ENCODE assay signal across 23 cellular contexts in genomic region chr18:34981487-34981886, GRCh38. TPM values are rescaled to one million over a fixed set of nuclear protein-coding genes. Genes with fewer than 3 reads are reported as not detected.
A peak's percentile ranks its signal among the peaks of the same experiment; 100 is the strongest.
DNase-seq lines count a peak whose midpoint lies in the region; ATAC-seq and TF ChIP-seq lines count a peak whose summit lies in the region.
"Had no signal": no experiment of that assay in that cellular context is flagged by ENCODE, and none has a peak within 500 bp of the region (broad histone marks: within the 10 kb centered on the region; RNA-seq: fewer than 3 reads in every experiment).

No MANE protein-coding gene starts in this region.

- H4K20me1 ChIP-seq in mammary epithelial cell (ENCODE audit: insufficient read depth, low read length) = no peaks in the 10 kb centered on the region

- intact Hi-C loops in MCF 10A (cut with micrococcal nuclease) = no loop called here
- intact Hi-C loops in mammary epithelial cell (cut with micrococcal nuclease) = no loop called here
- intact Hi-C loops in right lobe of liver (cut with DNase I) = no loop called here
- intact Hi-C loops in naive thymus-derived CD4-positive, alpha-beta T cell (cut with micrococcal nuclease) = no loop called here
- intact Hi-C loops in left ventricle myocardium inferior (cut with micrococcal nuclease) = no loop called here

- H3K4me3 Mint-ChIP-seq in MCF 10A (ENCODE audit: unreplicated experiment) = no peak overlapping the region
- H3K4me3 Mint-ChIP-seq in naive thymus-derived CD4-positive, alpha-beta T cell = no peak overlapping the region
- H3K4me3 Mint-ChIP-seq: CD14-positive monocyte; CD4-positive, alpha-beta T cell had no signal

- WGBS in mammary epithelial cell (ENCODE audit: low coverage, missing lambda C conversion rate) = 60% methylated on average over 2 of the region's 2 CpGs
- 72% methylated on average over 2 of the region's 2 CpGs for WGBS in right lobe of liver (ENCODE audit: insufficient coverage, low coverage, low lambda C conversion rate, missing lambda C conversion rate)

- no peaks in the 10 kb centered on the region for H3K79me2 ChIP-seq in mammary epithelial cell (ENCODE audit: insufficient read depth, low read length)

- H3K9me3 ChIP-seq in mammary epithelial cell (replicated peaks; ENCODE audit: insufficient read depth, low read length) (no peaks in the 10 kb centered on the region), right lobe of liver (no peaks in the 10 kb centered on the region), left ventricle myocardium inferior (replicated peaks) (no peaks in the 10 kb centered on the region)
- H3K9me3 ChIP-seq in naive thymus-derived CD4-positive, alpha-beta T cell (ENCODE audit: control insufficient read depth in 2 of 3, low read length in 3 of 3) = no peaks in the 10 kb centered on the region
- H3K9me3 ChIP-seq: A549; BE2C; BLaER1 treated with 17β-estradiol and CSF1 and Interleukin-3, amounts not matched to agents 10 nM and 100 nM had no signal

- H3K27ac ChIP-seq in mammary epithelial cell (ENCODE audit: insufficient read depth, low read depth, low read length) (no peak overlapping the region), right lobe of liver (peak overlapping the region in 1 of 3 donors; percentile 22), left ventricle myocardium inferior (replicated peaks) (no peak overlapping the region)
- no peak overlapping the region for H3K27ac ChIP-seq in naive thymus-derived CD4-positive, alpha-beta T cell (ENCODE audit: low read depth, low read length)
- H3K27ac ChIP-seq: A549; BLaER1 treated with 17β-estradiol and CSF1 and Interleukin-3, amounts not matched to agents 10 nM and 100 nM; GM23248 had no signal

- H3K4me1 ChIP-seq in mammary epithelial cell (ENCODE audit: insufficient read depth, low read length) (peaks cover 27% of the 10 kb centered on the region), right lobe of liver (peaks cover 0 to 5% (median 0%) of the 10 kb centered on the region in 4 donors), left ventricle myocardium inferior (peaks cover 35% of the 10 kb centered on the region)
- no peaks in the 10 kb centered on the region for H3K4me1 ChIP-seq in naive thymus-derived CD4-positive, alpha-beta T cell (ENCODE audit: control insufficient read depth in 2 of 2, insufficient read depth in 2 of 2, low read length in 2 of 2)
- H3K4me1 ChIP-seq: BE2C had no signal

- no peaks in the 10 kb centered on the region for H3K9me3 Mint-ChIP-seq in MCF 10A (ENCODE audit: unreplicated experiment)
- H3K9me3 Mint-ChIP-seq in naive thymus-derived CD4-positive, alpha-beta T cell = no peaks in the 10 kb centered on the region
- H3K9me3 Mint-ChIP-seq: CD4-positive, alpha-beta T cell; CD8-positive, alpha-beta memory T cell had no signal

- no peaks in the 10 kb centered on the region for H3K36me3 Mint-ChIP-seq in MCF 10A (ENCODE audit: insufficient read depth, unreplicated experiment)
- H3K36me3 Mint-ChIP-seq in naive thymus-derived CD4-positive, alpha-beta T cell = no peaks in the 10 kb centered on the region
- H3K36me3 Mint-ChIP-seq: CD14-positive monocyte had no signal

- POLR2A ChIA-PET in MCF 10A (lab: Yijun Ruan, JAX) = interaction anchor here (0.5 to 1.6 kb wide), 3 partner anchors 10 to 578 kb away, joined by 4 to 5 read pairs (median 5); no protein-coding TSS in a partner anchor
- POLR2A ChIA-PET in naive thymus-derived CD4-positive, alpha-beta T cell (lab: Charles Lee) = no interaction called here

- BruUV-seq in MCF 10A (replicated peaks; lab: Mats Ljungman, UMichigan) (no TSS peak), mammary epithelial cell (replicated peaks; lab: Mats Ljungman, UMichigan) (no TSS peak)

- peaks cover 23% of the 10 kb centered on the region for H3K4me1 Mint-ChIP-seq in MCF 10A (ENCODE audit: insufficient read depth, unreplicated experiment)
- H3K4me1 Mint-ChIP-seq in naive thymus-derived CD4-positive, alpha-beta T cell = peaks cover 12 to 26% (median 20%) of the 10 kb centered on the region in 7 donors

- H3K27ac Mint-ChIP-seq in MCF 10A (ENCODE audit: low read depth, unreplicated experiment) = no peak overlapping the region
- no peak overlapping the region for H3K27ac Mint-ChIP-seq in naive thymus-derived CD4-positive, alpha-beta T cell
- H3K27ac Mint-ChIP-seq: CD14-positive monocyte; CD4-positive, alpha-beta T cell had no signal

- no peak for TF ChIP-seq CTCF in MCF 10A (IDR thresholded peaks at IDR 0.05; ENCODE audit: unreplicated experiment)
- TF ChIP-seq CTCF in mammary epithelial cell (conservative IDR thresholded peaks at IDR 0.05 in 1 of 2, IDR thresholded peaks at IDR 0.05 in 1 of 2; ENCODE audit: extremely low read depth in 1 of 2, insufficient read depth in 1 of 2, low read depth in 1 of 2, low read length in 2 of 2) = no peak
- TF ChIP-seq CTCF in right lobe of liver (IDR thresholded peaks at IDR 0.05) = no peak
- no peak for TF ChIP-seq CTCF in left ventricle myocardium inferior (IDR thresholded peaks at IDR 0.05; ENCODE audit: borderline replicate concordance)

- no peak for TF ChIP-seq POLR2A in right lobe of liver (IDR thresholded peaks at IDR 0.05)

- no peak overlapping the region for H3K4me2 ChIP-seq in mammary epithelial cell (ENCODE audit: insufficient read depth, low read depth, low read length)
- H3K4me2 ChIP-seq: A549; BLaER1 treated with 17β-estradiol and CSF1 and Interleukin-3, amounts not matched to agents 10 nM and 100 nM had no signal

- CTCF ChIA-PET in MCF 10A (lab: Yijun Ruan, JAX) (interaction anchor here (1.2 kb wide), 1 partner anchor 40 kb away, joined by 3 read pairs; no protein-coding TSS in a partner anchor), mammary epithelial cell (lab: Charles Lee; ENCODE audit: low non-redundant PET) (no interaction called here)
- CTCF ChIA-PET in naive thymus-derived CD4-positive, alpha-beta T cell (lab: Charles Lee) = interaction anchor here (0.7 kb wide), 1 partner anchor 16 kb away, joined by 3 read pairs; no protein-coding TSS in a partner anchor

- in situ Hi-C loops in mammary epithelial cell (cut with MboI; ENCODE audit: low sequenced_read_pairs in 2 of 2) = no loop called here

- DNase-seq in MCF 10A (ENCODE audit: unreplicated experiment) (peak; percentile 17), mammary epithelial cell (no peak), left lobe of liver (ENCODE audit: low spot score) (no peak), right lobe of liver (no peak), NCI-H82 (lab: John Stamatoyannopoulos, UW) (no peak), left ventricle myocardium inferior (no peak)
- no peak for DNase-seq in naive thymus-derived CD4-positive, alpha-beta T cell
- DNase-seq: 8988T; ACHN; AML-193; BE2C; CD4-positive, alpha-beta T cell; CD8-positive, alpha-beta memory T cell; DMS153; DND-41; GDM1; GM23248; H7; HCEC 1CT had no signal

- H3K36me3 ChIP-seq in mammary epithelial cell (ENCODE audit: insufficient read depth, low read length) (no peaks in the 10 kb centered on the region), right lobe of liver (no peaks in the 10 kb centered on the region), left ventricle myocardium inferior (no peaks in the 10 kb centered on the region)
- no peaks in the 10 kb centered on the region for H3K36me3 ChIP-seq in naive thymus-derived CD4-positive, alpha-beta T cell (ENCODE audit: control insufficient read depth in 2 of 3, insufficient read depth in 3 of 3, low read length in 3 of 3)
- H3K36me3 ChIP-seq: BE2C; BLaER1 treated with 17β-estradiol and CSF1 and Interleukin-3, amounts not matched to agents 10 nM and 100 nM had no signal

- H3K27me3 Mint-ChIP-seq in MCF 10A (ENCODE audit: insufficient read depth, unreplicated experiment) = peaks cover 13% of the 10 kb centered on the region
- peaks cover 0 to 38% (median 0%) of the 10 kb centered on the region in 5 donors for H3K27me3 Mint-ChIP-seq in naive thymus-derived CD4-positive, alpha-beta T cell
- H3K27me3 Mint-ChIP-seq: CD4-positive, alpha-beta T cell had no signal

- H2AFZ ChIP-seq in mammary epithelial cell (ENCODE audit: low read depth, low read length) = no peak overlapping the region
- H2AFZ ChIP-seq: GM23248 had no signal

- H3K4me3 ChIP-seq in mammary epithelial cell (replicated peaks in 1 of 3; ENCODE audit: insufficient read depth in 1 of 3, low read depth in 2 of 3, low read length in 3 of 3) (no peak overlapping the region), right lobe of liver (no peak overlapping the region), left ventricle myocardium inferior (no peak overlapping the region)
- no peak overlapping the region for H3K4me3 ChIP-seq in naive thymus-derived CD4-positive, alpha-beta T cell (ENCODE audit: low read length)
- H3K4me3 ChIP-seq: A549; BLaER1 treated with 17β-estradiol and CSF1 and Interleukin-3, amounts not matched to agents 10 nM and 100 nM; GM12878; GM23248 had no signal

- dilution Hi-C loops in mammary epithelial cell (cut with HindIII; ENCODE audit: low sequenced_read_pairs) = no loop called here

- ATAC-seq in left lobe of liver = peak; percentile 12
- ATAC-seq in right lobe of liver = peak in 3 of 4 donors; percentile 16 to 38 (median 22)
- ATAC-seq in naive thymus-derived CD4-positive, alpha-beta T cell = no peak
- ATAC-seq: A549, GM12878 had no signal

- H3K27me3 ChIP-seq in mammary epithelial cell (ENCODE audit: insufficient read depth, low read length) (peaks cover 11% of the 10 kb centered on the region), right lobe of liver (no peaks in the 10 kb centered on the region), left ventricle myocardium inferior (ENCODE audit: low read depth) (no peaks in the 10 kb centered on the region)
- H3K27me3 ChIP-seq in naive thymus-derived CD4-positive, alpha-beta T cell (ENCODE audit: control insufficient read depth in 2 of 2, insufficient read depth in 2 of 2, low read length in 2 of 2) = no peaks in the 10 kb centered on the region
- H3K27me3 ChIP-seq: BE2C had no signal

- no peak overlapping the region for H3K9ac ChIP-seq in mammary epithelial cell (ENCODE audit: insufficient read depth, low read length)
- H3K9ac ChIP-seq: BLaER1 treated with 17β-estradiol and CSF1 and Interleukin-3, amounts not matched to agents 10 nM and 100 nM; GM23248 had no signal

RNA-seq across cellular contexts. Expression of gene MAPRE2, which starts 59.7 kb away (rescaled TPM):
- total RNA-seq in MCF 10A (2022) (7.0 and 7.7 TPM in 2 replicates), mammary epithelial cell (1 to 10 TPM; 5.0 to 7.3 TPM), left lobe of liver (16.8 TPM), right lobe of liver (10 to 100 TPM; 17.0 to 25.9 (median 21.5) TPM), left ventricle myocardium inferior (120 TPM)
- polyA plus RNA-seq in mammary epithelial cell = 14.0 TPM
- polyA minus RNA-seq in mammary epithelial cell = 51.5 TPM
- total RNA-seq in naive thymus-derived CD4-positive, alpha-beta T cell = 10 to 100 TPM; 44.7 to 84.4 (median 63.5) TPM
- 10 to 100 TPM; 82.6 to 84.3 TPM for polyA plus RNA-seq in naive thymus-derived CD4-positive, alpha-beta T cell
